In the genomic region with DNA sequence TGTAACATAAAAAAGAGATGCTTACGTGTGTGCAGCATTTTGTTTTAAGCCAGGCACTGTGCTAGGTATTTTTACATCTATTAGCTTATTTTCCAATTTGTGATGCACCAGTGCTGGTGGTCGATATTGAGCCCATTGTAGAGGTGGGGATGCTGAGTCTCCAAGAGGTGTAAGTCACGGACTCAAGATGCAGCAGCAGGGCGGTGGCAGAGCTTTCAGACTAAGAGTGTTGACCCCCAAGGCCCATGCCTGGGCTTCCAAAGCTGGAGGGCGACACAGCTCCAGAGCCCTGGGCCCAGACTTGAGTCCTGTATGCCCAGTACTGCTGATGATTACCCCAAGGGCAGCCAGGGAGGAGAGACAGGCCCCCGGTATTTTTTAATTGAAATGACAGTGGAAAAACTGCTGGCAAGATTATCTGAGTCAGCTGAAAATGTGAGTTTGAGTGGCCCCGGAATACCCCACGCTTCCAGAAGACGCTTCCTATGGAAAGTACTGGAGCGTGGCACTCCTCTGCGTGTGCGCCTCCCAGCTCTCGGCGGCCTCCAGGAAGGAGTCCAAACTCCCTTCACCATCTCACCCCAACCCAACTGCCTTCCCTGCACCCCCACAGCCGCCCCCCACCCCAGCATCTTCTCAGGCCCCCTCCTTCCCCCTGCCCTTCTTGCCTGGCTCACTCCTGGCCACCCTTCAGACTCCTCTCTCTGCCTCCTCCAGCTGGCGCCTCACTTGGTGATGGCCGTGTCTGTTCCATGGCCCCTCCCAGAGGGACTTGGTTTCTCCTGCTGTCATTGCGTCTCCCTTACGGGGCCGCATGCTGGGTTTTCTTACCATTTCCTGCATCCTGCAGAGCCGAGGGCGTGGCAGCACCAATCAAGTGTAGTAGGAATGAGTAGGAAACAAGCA, we compare ENCODE assay signal across 11 cellular contexts. TPM values are rescaled to one million over a fixed set of nuclear protein-coding genes. Genes with fewer than 3 reads are reported as not detected.
DNase-seq lines count a peak whose midpoint lies in the region; ATAC-seq and TF ChIP-seq lines count a peak whose summit lies in the region.
"Had no signal": no experiment of that assay in that cellular context is flagged by ENCODE, and none has a peak within 500 bp of the region (broad histone marks: within the 10 kb centered on the region; RNA-seq: fewer than 3 reads in every experiment).

No MANE protein-coding gene starts in this region.

- H3K4me3 ChIP-seq in lung (no peak overlapping the region), thoracic aorta (peak overlapping the region; percentile 34)

- H3K27me3 ChIP-seq in lung (ENCODE audit: control insufficient read depth, insufficient read depth) = no peaks in the 10 kb centered on the region
- no peaks in the 10 kb centered on the region for H3K27me3 ChIP-seq in thoracic aorta (replicated peaks; ENCODE audit: insufficient read depth)

- H3K4me1 ChIP-seq in lung (ENCODE audit: control insufficient read depth in 2 of 2, insufficient read depth in 2 of 2, low read length in 2 of 2) (peaks cover 21 to 38% of the 10 kb centered on the region in 2 donors), thoracic aorta (ENCODE audit: control insufficient read depth in 1 of 2, low read depth in 2 of 2) (peaks cover 37 to 55% of the 10 kb centered on the region in 2 donors)

- peaks cover 0 to 5% of the 10 kb centered on the region in 2 donors for H3K36me3 ChIP-seq in lung (ENCODE audit: control insufficient read depth in 2 of 2, insufficient read depth in 2 of 2, low read length in 2 of 2)
- no peaks in the 10 kb centered on the region for H3K36me3 ChIP-seq in thoracic aorta

- DNase-seq in activated naive CD4-positive, alpha-beta T cell treated with anti-CD3 and anti-CD28 coated beads, Interleukin-2, amount 10 ng/mL, durations not matched to agents 7 days and 5 days = no peak
- DNase-seq in activated naive CD4-positive, alpha-beta T cell (lab: John Stamatoyannopoulos, UW) = no peak
- no peak for DNase-seq in MCF 10A (ENCODE audit: unreplicated experiment)
- DNase-seq in lung (ENCODE audit: low spot score) = no peak
- DNase-seq in thoracic aorta (ENCODE audit: low spot score) = no peak
- no peak for DNase-seq in type B pancreatic cell (ENCODE audit: extremely low spot score, unreplicated experiment)
- no peak for DNase-seq in globus pallidus (ENCODE audit: low spot score)
- DNase-seq in SHP77 (lab: John Stamatoyannopoulos, UW) = no peak
- DNase-seq: GDM1; NCI-H1436 treated with DMSO at 0.1 percent for 48 hours; NK-92 treated with Interleukin-12 subunit alpha and Interleukin-12 subunit beta, amount 100 ng/mL, for 24 hours had no signal

- no TSS peak for BruUV-seq in MCF 10A (replicated peaks; lab: Mats Ljungman, UMichigan)

- ATAC-seq in lung (ENCODE audit: insufficient read depth, low FRiP score) (no peak), thoracic aorta (ENCODE audit: insufficient number of reproducible peaks, low FRiP score, low read depth) (no peak)

- intact Hi-C loops in MCF 10A (cut with micrococcal nuclease) = loop anchor here (2.0 kb wide), 1 partner anchor 14 kb away; no protein-coding TSS in a partner anchor

- no peaks in the 10 kb centered on the region for H3K27me3 Mint-ChIP-seq in activated naive CD4-positive, alpha-beta T cell treated with anti-CD3 and anti-CD28 coated beads, Interleukin-2, amount 10 ng/mL, durations not matched to agents 7 days and 5 days
- H3K27me3 Mint-ChIP-seq in MCF 10A (ENCODE audit: insufficient read depth, unreplicated experiment) (no peaks in the 10 kb centered on the region), type B pancreatic cell (no peaks in the 10 kb centered on the region)

- H3K9me3 Mint-ChIP-seq in activated naive CD4-positive, alpha-beta T cell treated with anti-CD3 and anti-CD28 coated beads, Interleukin-2, amount 10 ng/mL, durations not matched to agents 7 days and 5 days = no peaks in the 10 kb centered on the region
- H3K9me3 Mint-ChIP-seq in MCF 10A (ENCODE audit: unreplicated experiment) (no peaks in the 10 kb centered on the region), type B pancreatic cell (no peaks in the 10 kb centered on the region)

- H3K27ac ChIP-seq in lung (ENCODE audit: low read depth in 1 of 2, low read length in 1 of 2) (peak overlapping the region; percentile 51 to 54), thoracic aorta (peak overlapping the region in 1 of 2 donors; percentile 82)

- TF ChIP-seq CTCF in MCF 10A (IDR thresholded peaks at IDR 0.05; ENCODE audit: unreplicated experiment) (no peak), lung (IDR thresholded peaks at IDR 0.05; ENCODE audit: control extremely low read depth, extremely low read depth) (no peak), thoracic aorta (IDR thresholded peaks at IDR 0.05) (no peak), type B pancreatic cell (conservative IDR thresholded peaks at IDR 0.05) (no peak)

- no peak overlapping the region for H3K4me3 Mint-ChIP-seq in activated naive CD4-positive, alpha-beta T cell treated with anti-CD3 and anti-CD28 coated beads, Interleukin-2, amount 10 ng/mL, durations not matched to agents 7 days and 5 days
- H3K4me3 Mint-ChIP-seq in MCF 10A (ENCODE audit: unreplicated experiment) (peak overlapping the region; percentile 31), type B pancreatic cell (no peak overlapping the region)

- WGBS in lung, 2 donors = 78 to 86% methylated on average over 22 of the region's 22 CpGs

- POLR2A ChIA-PET in MCF 10A (lab: Yijun Ruan, JAX) = interaction anchor here (0.6 to 4.3 kb wide), 15 partner anchors 10 to 199 kb away, joined by 3 to 77 read pairs (median 5); a partner anchor contains a TSS

- CTCF ChIA-PET in activated naive CD4-positive, alpha-beta T cell treated with anti-CD3 and anti-CD28 coated beads, Interleukin-2, amount 10 ng/mL, durations not matched to agents 7 days and 5 days (lab: Charles Lee) = interaction anchor here (1.2 to 1.5 kb wide), 3 partner anchors 19 to 282 kb away, joined by 3 to 5 read pairs (median 3); no protein-coding TSS in a partner anchor
- CTCF ChIA-PET in MCF 10A (lab: Yijun Ruan, JAX) = interaction anchor here (0.6 to 2.3 kb wide), 8 partner anchors 11 to 1918 kb away, joined by 3 to 14 read pairs (median 4); no protein-coding TSS in a partner anchor

- peaks cover 40% of the 10 kb centered on the region for H3K4me1 Mint-ChIP-seq in activated naive CD4-positive, alpha-beta T cell treated with anti-CD3 and anti-CD28 coated beads, Interleukin-2, amount 10 ng/mL, durations not matched to agents 7 days and 5 days
- H3K4me1 Mint-ChIP-seq in MCF 10A (ENCODE audit: insufficient read depth, unreplicated experiment) (peaks cover 53% of the 10 kb centered on the region), type B pancreatic cell (ENCODE audit: unreplicated experiment) (peaks cover 11% of the 10 kb centered on the region)

- H3K9me3 ChIP-seq in lung (ENCODE audit: control insufficient read depth in 2 of 2, insufficient read depth in 1 of 2, low read length in 1 of 2) (no peaks in the 10 kb centered on the region), thoracic aorta (no peaks in the 10 kb centered on the region)

- H3K27ac Mint-ChIP-seq in activated naive CD4-positive, alpha-beta T cell treated with anti-CD3 and anti-CD28 coated beads, Interleukin-2, amount 10 ng/mL, durations not matched to agents 7 days and 5 days = peak overlapping the region; percentile 68
- peak overlapping the region; percentile 95 for H3K27ac Mint-ChIP-seq in MCF 10A (ENCODE audit: low read depth, unreplicated experiment)
- H3K27ac Mint-ChIP-seq in type B pancreatic cell = no peak overlapping the region

- H3K36me3 Mint-ChIP-seq in activated naive CD4-positive, alpha-beta T cell treated with anti-CD3 and anti-CD28 coated beads, Interleukin-2, amount 10 ng/mL, durations not matched to agents 7 days and 5 days = peaks cover 38% of the 10 kb centered on the region
- peaks cover 30% of the 10 kb centered on the region for H3K36me3 Mint-ChIP-seq in MCF 10A (ENCODE audit: insufficient read depth, unreplicated experiment)
- peaks cover 4% of the 10 kb centered on the region for H3K36me3 Mint-ChIP-seq in type B pancreatic cell

RNA-seq across cellular contexts. Expression of a gene that starts 40.7 kb away (rescaled TPM):
- 50.1 and 53.2 TPM in 2 replicates for total RNA-seq in MCF 10A (2022)
- total RNA-seq in lung = 10 to 100 TPM; 46.4 to 68.5 TPM
- polyA plus RNA-seq in lung = 10 to 100 TPM in 1 of 2 donors, 1 to 10 TPM in 1; 9.1 to 34.2 TPM
- 10 to 100 TPM; 19.9 to 40.6 TPM for total RNA-seq in thoracic aorta
- 17.6 and 18.0 TPM in 2 replicates for total RNA-seq in type B pancreatic cell (ENCODE audit: low replicate concordance)
